Comparison of ENCODE assay signal across 14 cellular contexts in genomic region chr4:172850838-172851237, GRCh38.
A peak's percentile ranks its signal among the peaks of the same experiment; 100 is the strongest.
DNase-seq lines count a peak whose midpoint lies in the region; ATAC-seq, FAIRE-seq and TF ChIP-seq lines count a peak whose summit lies in the region.
"Had no signal": no experiment of that assay in that cellular context is flagged by ENCODE, and none has a peak within 500 bp of the region (broad histone marks: within the 10 kb centered on the region; RNA-seq: fewer than 3 reads in every experiment).

No MANE protein-coding gene starts in this region.

- no peak overlapping the region for H3K27ac Mint-ChIP-seq in Calu3 (ENCODE audit: unreplicated experiment)
- H3K27ac Mint-ChIP-seq in mesothelial cell of epicardium: no peak overlapping the region
- H3K27ac Mint-ChIP-seq: activated naive CD4-positive, alpha-beta T cell treated with anti-CD3 and anti-CD28 coated beads, Interleukin-2, amount 50 U/mL, for 72 hours; naive B cell had no signal

- no peak for FAIRE-seq in bronchial epithelial cell (lab: Jason Lieb, UNC)
- FAIRE-seq: D721Med, small intestine had no signal

- no peak overlapping the region for H3K4me3 ChIP-seq in bronchial epithelial cell (ENCODE audit: low read depth, low read length)

- H3K4me1 Mint-ChIP-seq in Calu3 (ENCODE audit: low read depth, unreplicated experiment) (no peaks in the 10 kb centered on the region), mesothelial cell of epicardium (no peaks in the 10 kb centered on the region)
- H3K4me1 Mint-ChIP-seq: naive B cell had no signal

- H3K27me3 Mint-ChIP-seq in Calu3 (ENCODE audit: unreplicated experiment): no peaks in the 10 kb centered on the region
- peaks cover 1% of the 10 kb centered on the region for H3K27me3 Mint-ChIP-seq in mesothelial cell of epicardium (ENCODE audit: low read depth)

- DNase-seq in Calu3 (peak; percentile 5), bronchial epithelial cell (ENCODE audit: low read depth) (peak; percentile 92), kidney tubule cell (ENCODE audit: low spot score) (peak; percentile 91), mesothelial cell of epicardium (ENCODE audit: low spot score in 2 of 2, unreplicated experiment in 2 of 2) (no peak), midbrain (lab: John Stamatoyannopoulos, UW) (no peak)
- no peak for DNase-seq in stimulated activated CD8-positive, alpha-beta memory T cell treated with anti-CD3 and anti-CD28 coated beads, Interleukin-4, amount 100 ng/mL, for 48 hours
- DNase-seq: naive B cell, NCI-H1105 treated with DMSO at 0.1 percent for 48 hours, small intestine, T-helper 2 cell had no signal

- no peaks in the 10 kb centered on the region for H3K36me3 ChIP-seq in bronchial epithelial cell (ENCODE audit: control insufficient read depth, insufficient read depth, low read length)

- H3K4me3 Mint-ChIP-seq in Calu3 (ENCODE audit: low read depth, unreplicated experiment): no peak overlapping the region
- no peak overlapping the region for H3K4me3 Mint-ChIP-seq in mesothelial cell of epicardium
- H3K4me3 Mint-ChIP-seq: naive B cell had no signal

- H3K27me3 ChIP-seq in bronchial epithelial cell (ENCODE audit: control insufficient read depth, insufficient read depth, low read length): no peaks in the 10 kb centered on the region

- H3K36me3 Mint-ChIP-seq in Calu3 (ENCODE audit: insufficient read depth, unreplicated experiment) (no peaks in the 10 kb centered on the region), mesothelial cell of epicardium (no peaks in the 10 kb centered on the region)
- H3K36me3 Mint-ChIP-seq: activated naive CD4-positive, alpha-beta T cell treated with anti-CD3 and anti-CD28 coated beads, Interleukin-2, amount 50 U/mL, for 72 hours; naive B cell had no signal

- no peak for TF ChIP-seq CTCF in Calu3 (IDR thresholded peaks at IDR 0.05; ENCODE audit: unreplicated experiment)
- no peak for TF ChIP-seq CTCF in bronchial epithelial cell (IDR thresholded peaks at IDR 0.05; ENCODE audit: insufficient read depth, low read length, severe bottlenecking)
- TF ChIP-seq CTCF in mesothelial cell of epicardium (IDR thresholded peaks at IDR 0.05; ENCODE audit: unreplicated experiment): no peak

- H3K9me3 Mint-ChIP-seq in Calu3 (ENCODE audit: low read depth, unreplicated experiment) (no peaks in the 10 kb centered on the region), mesothelial cell of epicardium (no peaks in the 10 kb centered on the region)

- no TSS peak for BruUV-seq in Calu3 (replicated peaks; lab: Mats Ljungman, UMichigan)

- no peak for ATAC-seq in GM18511 (IDR thresholded peaks at IDR 0.05; ENCODE audit: unreplicated experiment)
- ATAC-seq: activated naive CD4-positive, alpha-beta T cell treated with anti-CD3 and anti-CD28 coated beads, Interleukin-2, amount 50 U/mL, for 72 hours had no signal

- TF ChIP-seq RAD21 in Ishikawa (IDR thresholded peaks at IDR 0.05; ENCODE audit: low read depth): no peak

- no peak for TF ChIP-seq EP300 in Ishikawa (IDR thresholded peaks at IDR 0.05; ENCODE audit: borderline replicate concordance)

- intact Hi-C loops in Calu3 (cut with micrococcal nuclease; ENCODE audit: unreplicated experiment): no loop called here

- CTCF ChIA-PET in Calu3 (lab: Charles Lee): no interaction called here

TF ChIP-seq in Ishikawa, 13 proteins besides CTCF, POLR2A, EP300 and RAD21:
- TF ChIP-seq CREB1 (IDR thresholded peaks at IDR 0.05; ENCODE audit: low read depth) (no peak), TCF12 (IDR thresholded peaks at IDR 0.05; ENCODE audit: low read depth) (no peak)
- TF ChIP-seq, protein P1, sequence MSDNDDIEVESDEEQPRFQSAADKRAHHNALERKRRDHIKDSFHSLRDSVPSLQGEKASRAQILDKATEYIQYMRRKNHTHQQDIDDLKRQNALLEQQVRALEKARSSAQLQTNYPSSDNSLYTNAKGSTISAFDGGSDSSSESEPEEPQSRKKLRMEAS (IDR thresholded peaks at IDR 0.05): 0 out of 2 replicates have a peak, but pooled peaks have one; percentile 43
TF ChIP-seq in Ishikawa: peak in this region for 1.

Comparison
In these comparisons a context has a peak if more than half of its experiments do, and no peak if none do; other contexts are left out.
1. DNase-seq: peak in Calu3 (single experiment), bronchial epithelial cell (single experiment) and kidney tubule cell (single experiment); none in stimulated activated CD8-positive, alpha-beta memory T cell treated with anti-CD3 and anti-CD28 coated beads, Interleukin-4, amount 100 ng/mL, for 48 hours (single experiment), mesothelial cell of epicardium (0 of 2) and midbrain (single experiment).